In genomic region chr17:74728702-74729075, GRCh38 we compare ENCODE assay signal across 30 cellular contexts. TPM values are rescaled to one million over a fixed set of nuclear protein-coding genes. Genes with fewer than 3 reads are reported as not detected.
"Had no signal": no experiment of that assay in that cellular context is flagged by ENCODE, and none has a peak within 500 bp of the region (broad histone marks: within the 10 kb centered on the region; RNA-seq: fewer than 3 reads in every experiment).

No MANE protein-coding gene starts in this region.

- FAIRE-seq: colon, keratinocyte had no signal

- H3K27ac ChIP-seq: epithelial cell of prostate, gastrocnemius medialis, prostate gland, right atrium auricular region, sigmoid colon, testis, tibial artery, upper lobe of left lung, uterus had no signal

- H3K9me3 Mint-ChIP-seq: endodermal cell; memory B cell; mesothelial cell of epicardium; naive B cell; natural killer cell treated with Interleukin-12 subunit alpha and Interleukin-12 subunit beta and Interleukin-15 and Interleukin-18, amount 100 ng/mL, for 72 hours; neural crest cell; stimulated activated effector memory CD8-positive, alpha-beta T cell treated with anti-CD3 and anti-CD28 coated beads, Interleukin-12 subunit alpha, Interleukin-12 subunit beta, amount 100 ng/mL, for 72 hours had no signal

- DNase-seq: effector CD8-positive, alpha-beta T cell; endodermal cell; foreskin fibroblast; gastrocnemius medialis; head of caudate nucleus; mucosa of descending colon; naive B cell; sigmoid colon; stimulated activated CD4-positive, alpha-beta T cell treated with anti-CD3 and anti-CD28 coated beads, Interleukin-2, amount 100 ng/mL, for 24 hours; stimulated activated CD4-positive, alpha-beta T cell treated with anti-CD3 and anti-CD28 coated beads, Interleukin-4, amount 100 ng/mL, for 24 hours; stimulated activated naive CD8-positive, alpha-beta T cell treated with anti-CD3 and anti-CD28 coated beads, Interleukin-15, Interleukin-2, amounts not matched to agents 100 U/mL and 50 U/mL, for 24 hours; substantia nigra; testis; tibial artery; upper lobe of left lung; uterus had no signal

- H3K4me1 Mint-ChIP-seq: endodermal cell, mesothelial cell of epicardium, neural crest cell had no signal

- H3K27me3 Mint-ChIP-seq: memory B cell, naive B cell had no signal

- H3K27me3 ChIP-seq: right atrium auricular region, testis, upper lobe of left lung, uterus had no signal

- H3K4me3 Mint-ChIP-seq: endodermal cell; memory B cell; mesothelial cell of epicardium; naive B cell; natural killer cell treated with Interleukin-12 subunit alpha and Interleukin-12 subunit beta and Interleukin-15 and Interleukin-18, amount 100 ng/mL, for 72 hours; neural crest cell; stimulated activated effector memory CD8-positive, alpha-beta T cell treated with anti-CD3 and anti-CD28 coated beads, Interleukin-12 subunit alpha, Interleukin-12 subunit beta, amount 100 ng/mL, for 72 hours had no signal

- H3K9me3 ChIP-seq: gastrocnemius medialis, mucosa of descending colon, prostate gland, right atrium auricular region, sigmoid colon, testis, tibial artery, upper lobe of left lung, uterus had no signal

- H3K36me3 ChIP-seq: gastrocnemius medialis, prostate gland, right atrium auricular region, sigmoid colon, tibial artery, upper lobe of left lung, uterus had no signal

- H3K27ac Mint-ChIP-seq: endodermal cell; memory B cell; mesothelial cell of epicardium; naive B cell; natural killer cell treated with Interleukin-12 subunit alpha and Interleukin-12 subunit beta and Interleukin-15 and Interleukin-18, amount 100 ng/mL, for 72 hours; stimulated activated effector memory CD8-positive, alpha-beta T cell treated with anti-CD3 and anti-CD28 coated beads, Interleukin-12 subunit alpha, Interleukin-12 subunit beta, amount 100 ng/mL, for 72 hours had no signal

- H3K36me3 Mint-ChIP-seq: memory B cell; mesothelial cell of epicardium; naive B cell; natural killer cell treated with Interleukin-12 subunit alpha and Interleukin-12 subunit beta and Interleukin-15 and Interleukin-18, amount 100 ng/mL, for 72 hours; stimulated activated effector memory CD8-positive, alpha-beta T cell treated with anti-CD3 and anti-CD28 coated beads, Interleukin-12 subunit alpha, Interleukin-12 subunit beta, amount 100 ng/mL, for 72 hours had no signal

- ATAC-seq: esophagus mucosa; gastrocnemius medialis; mucosa of descending colon; natural killer cell treated with Interleukin-12 subunit alpha and Interleukin-12 subunit beta and Interleukin-15 and Interleukin-18, amount 100 ng/mL, for 72 hours; stimulated activated effector memory CD8-positive, alpha-beta T cell treated with anti-CD3 and anti-CD28 coated beads, Interleukin-12 subunit alpha, Interleukin-12 subunit beta, amount 100 ng/mL, for 72 hours; stimulated activated naive CD8-positive, alpha-beta T cell treated with anti-CD3 and anti-CD28 coated beads, Interleukin-15, Interleukin-2, amounts not matched to agents 100 U/mL and 50 U/mL, for 24 hours had no signal

- H3K4me3 ChIP-seq: gastrocnemius medialis, lung, mucosa of descending colon, prostate gland, right atrium auricular region, sigmoid colon, testis, tibial artery, upper lobe of left lung, uterus had no signal

- H3K4me1 ChIP-seq: gastrocnemius medialis, prostate gland, right atrium auricular region, sigmoid colon, testis, tibial artery, uterus had no signal

RNA-seq across cellular contexts. Expression of gene RAB37, which starts 8.4 kb away (rescaled TPM):
- total RNA-seq: glomerular endothelial cell, neural crest cell had no signal

RNA-seq across cellular contexts. Expression of gene CD300LF, which starts 16.0 kb away (rescaled TPM):
- total RNA-seq: endodermal cell, gastrocnemius medialis, glomerular endothelial cell, mesothelial cell of epicardium, neural crest cell, osteoblast had no signal
- polyA plus RNA-seq: keratinocyte had no signal
